ENCODE assay signal across 21 cellular contexts in the genomic region with DNA sequence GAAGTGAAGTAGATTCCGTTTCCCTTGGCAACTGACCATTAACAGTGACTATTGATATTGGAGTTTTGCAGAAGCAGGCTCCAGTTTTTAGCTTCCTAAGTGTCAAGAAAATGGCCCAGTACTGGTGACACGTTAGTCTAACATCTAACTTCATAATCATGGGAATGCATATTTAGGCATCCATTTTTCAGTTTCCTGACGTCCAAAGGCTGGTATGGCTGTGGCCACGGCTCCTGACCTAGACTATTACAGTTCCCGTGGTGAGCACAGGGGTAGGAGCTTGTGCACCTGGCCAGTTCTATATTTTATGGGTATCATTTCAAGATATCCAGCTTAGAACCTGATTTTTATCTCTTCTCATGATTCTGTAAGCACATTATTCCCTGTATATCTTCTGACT.
DNase-seq lines count a peak whose midpoint lies in the region; ATAC-seq, FAIRE-seq and TF ChIP-seq lines count a peak whose summit lies in the region.
"Had no signal": no experiment of that assay in that cellular context is flagged by ENCODE, and none has a peak within 500 bp of the region (broad histone marks: within the 10 kb centered on the region; RNA-seq: fewer than 3 reads in every experiment).

No MANE protein-coding gene starts in this region.

- peak overlapping the region; percentile 7; the same call in 1 of the 2 replicates for H2AK5ac ChIP-seq in IMR-90 (ENCODE audit: low read depth, low read length)
- H2AK5ac ChIP-seq in trophoblast cell (ENCODE audit: low read length), result no peak overlapping the region

- H3K4me2 ChIP-seq in IMR-90 (ENCODE audit: low read depth, low read length) (no peak overlapping the region), astrocyte (ENCODE audit: low read length) (no peak overlapping the region), trophoblast cell (ENCODE audit: low read length) (no peak overlapping the region)
- H3K4me2 ChIP-seq: A549; BLaER1 treated with 17β-estradiol and CSF1 and Interleukin-3, amounts not matched to agents 10 nM and 100 nM had no signal

- H3K36me3 ChIP-seq in IMR-90 (ENCODE audit: control insufficient read depth, insufficient read depth, low read length) (no peaks in the 10 kb centered on the region), astrocyte (ENCODE audit: insufficient read depth, low read length) (no peaks in the 10 kb centered on the region), trophoblast cell (ENCODE audit: control insufficient read depth in 1 of 2, insufficient read depth in 2 of 2, low read length in 2 of 2) (no peaks in the 10 kb centered on the region), uterus (no peaks in the 10 kb centered on the region)
- H3K36me3 ChIP-seq: BLaER1 treated with 17β-estradiol and CSF1 and Interleukin-3, amounts not matched to agents 10 nM and 100 nM had no signal

- no peak overlapping the region for H2AFZ ChIP-seq in IMR-90 (replicated peaks; ENCODE audit: low read length, poor library complexity)
- no peak overlapping the region for H2AFZ ChIP-seq in astrocyte (ENCODE audit: low read depth, low read length)
- no peak overlapping the region for H2AFZ ChIP-seq in trophoblast cell (ENCODE audit: insufficient read depth, low read length, poor library complexity)

- no peak overlapping the region for H4K12ac ChIP-seq in trophoblast cell (ENCODE audit: low read depth, low read length)

- no peak overlapping the region for H3K4ac ChIP-seq in IMR-90 (ENCODE audit: low read depth, low read length)
- H3K4ac ChIP-seq in trophoblast cell (ENCODE audit: low read depth, low read length), result no peak overlapping the region

- H3K18ac ChIP-seq in IMR-90 (ENCODE audit: low read depth, low read length), result no peak overlapping the region
- no peak overlapping the region for H3K18ac ChIP-seq in trophoblast cell (ENCODE audit: low read length)

- no peak overlapping the region for H3K4me3 Mint-ChIP-seq in astrocyte (ENCODE audit: unreplicated experiment)
- H3K4me3 Mint-ChIP-seq: B cell; CD4-positive, alpha-beta T cell; CD8-positive, alpha-beta T cell had no signal

- H3K9me1 ChIP-seq in IMR-90 (ENCODE audit: insufficient read depth, low read length), result peaks cover 2% of the 10 kb centered on the region; the same call in 1 of the 2 replicates

- in situ Hi-C loops in IMR-90 (cut with MboI; ENCODE audit: low sequenced_read_pairs), result no loop called here

- 100% methylated on average over 1 of the region's 5 CpGs; no CpG with 5 or more reads in 1 of the 2 experiments for WGBS in IMR-90 (ENCODE audit: extremely low coverage in 2 of 2, insufficient read length in 1 of 2), 2 experiments
- no CpG with 5 or more reads among the region's 5 CpGs for WGBS in trophoblast cell (ENCODE audit: extremely low coverage, insufficient coverage, insufficient read length)

- CTCF ChIA-PET in IMR-90 (lab: Yijun Ruan, JAX), result no interaction called here

- no peaks in the 10 kb centered on the region for H3K36me3 Mint-ChIP-seq in astrocyte (ENCODE audit: low read depth, unreplicated experiment)
- H3K36me3 Mint-ChIP-seq: CD8-positive, alpha-beta T cell had no signal

- no peaks in the 10 kb centered on the region for H4K20me1 ChIP-seq in IMR-90 (ENCODE audit: insufficient read depth, low read length)
- no peaks in the 10 kb centered on the region for H4K20me1 ChIP-seq in astrocyte (ENCODE audit: insufficient read depth, low read length)
- H4K20me1 ChIP-seq: BLaER1 treated with 17β-estradiol and CSF1 and Interleukin-3, amounts not matched to agents 10 nM and 100 nM had no signal

- H3K79me2 ChIP-seq in astrocyte (ENCODE audit: insufficient read depth, low read length), result no peaks in the 10 kb centered on the region
- no peaks in the 10 kb centered on the region for H3K79me2 ChIP-seq in trophoblast cell (ENCODE audit: control insufficient read depth, insufficient read depth, low read length, poor library complexity)

- H3K14ac ChIP-seq in IMR-90 (replicated peaks; ENCODE audit: low read depth, low read length) (no peak overlapping the region), trophoblast cell (ENCODE audit: low read length) (no peak overlapping the region)

- H3K56ac ChIP-seq in IMR-90 (ENCODE audit: extremely low read depth, insufficient read depth, low read length), result no peak overlapping the region

- H3K27ac ChIP-seq in IMR-90 (ENCODE audit: insufficient read depth, low read length) (no peak overlapping the region), astrocyte (ENCODE audit: low read depth, low read length) (no peak overlapping the region), trophoblast cell (ENCODE audit: low read depth, low read length) (no peak overlapping the region), uterus (peak overlapping the region; percentile 75 to 77)
- H3K27ac ChIP-seq: 22Rv1; A549; BLaER1 treated with 17β-estradiol and CSF1 and Interleukin-3, amounts not matched to agents 10 nM and 100 nM; C4-2B had no signal

- TF ChIP-seq RAD21 in IMR-90 (IDR thresholded peaks at IDR 0.05; ENCODE audit: low read length), result no peak

- DNase-seq in IMR-90, result no peak
- no peak for DNase-seq in astrocyte (ENCODE audit: low read depth)
- peak; percentile 52 to 62 for DNase-seq in trophoblast cell
- no peak for DNase-seq in uterus
- DNase-seq in posterior vena cava (ENCODE audit: low spot score), result no peak
- DNase-seq: AML-193; Caco-2; Calu3; CD4-positive, alpha-beta T cell; CD8-positive, alpha-beta T cell; DMS79 treated with DMSO at 0.1 percent for 48 hours; GF-D8 had no signal

- H3K27me3 ChIP-seq in IMR-90 (ENCODE audit: control insufficient read depth, insufficient read depth, low read length) (no peaks in the 10 kb centered on the region), astrocyte (ENCODE audit: insufficient read depth, low read length) (no peaks in the 10 kb centered on the region), trophoblast cell (ENCODE audit: insufficient read depth, low read length) (no peaks in the 10 kb centered on the region), uterus (no peaks in the 10 kb centered on the region)
- H3K27me3 ChIP-seq: BLaER1 treated with 17β-estradiol and CSF1 and Interleukin-3, amounts not matched to agents 10 nM and 100 nM had no signal

- FAIRE-seq in astrocyte (lab: Jason Lieb, UNC), result no peak
- FAIRE-seq: A549, D721Med, GM12891 had no signal

- H2BK5ac ChIP-seq in IMR-90 (ENCODE audit: low read depth, low read length, poor library complexity, severe bottlenecking) (no peak overlapping the region), trophoblast cell (ENCODE audit: low read depth, low read length, poor library complexity) (no peak overlapping the region)

- H4K91ac ChIP-seq in IMR-90 (ENCODE audit: insufficient read depth, low read depth, low read length), result no peak overlapping the region
- H4K91ac ChIP-seq in trophoblast cell (ENCODE audit: low read depth, low read length), result no peak overlapping the region

- TF ChIP-seq POLR2A in IMR-90 (IDR thresholded peaks at IDR 0.05; ENCODE audit: low read depth, low read length) (no peak), uterus (IDR thresholded peaks at IDR 0.05) (no peak)

- H3K4me3 ChIP-seq in IMR-90 (ENCODE audit: insufficient read depth, low read depth, low read length), result no peak overlapping the region
- no peak overlapping the region for H3K4me3 ChIP-seq in astrocyte (ENCODE audit: insufficient read depth, low read depth, low read length)
- H3K4me3 ChIP-seq in trophoblast cell (ENCODE audit: low read depth, low read length), result no peak overlapping the region
- no peak overlapping the region for H3K4me3 ChIP-seq in uterus
- H3K4me3 ChIP-seq: A549; BLaER1 treated with 17β-estradiol and CSF1 and Interleukin-3, amounts not matched to agents 10 nM and 100 nM had no signal

- no TSS peak for BruUV-seq in IMR-90 (replicated peaks; lab: Mats Ljungman, UMichigan)

- TF ChIP-seq CTCF in IMR-90 (conservative IDR thresholded peaks at IDR 0.05; ENCODE audit: low read depth, low read length) (no peak), astrocyte (IDR thresholded peaks at IDR 0.05; ENCODE audit: insufficient read depth, low read depth, low read length) (no peak), uterus (IDR thresholded peaks at IDR 0.05) (no peak)

- H3K79me1 ChIP-seq in IMR-90 (ENCODE audit: low read depth in 1 of 2, low read length in 2 of 2), result no peaks in the 10 kb centered on the region
- no peaks in the 10 kb centered on the region for H3K79me1 ChIP-seq in trophoblast cell (ENCODE audit: low read length)

- H3K23ac ChIP-seq in IMR-90 (ENCODE audit: low read depth, low read length) (no peak overlapping the region), trophoblast cell (ENCODE audit: low read length) (no peak overlapping the region)

- H3K9me3 Mint-ChIP-seq in astrocyte (ENCODE audit: unreplicated experiment), result no peaks in the 10 kb centered on the region
- H3K9me3 Mint-ChIP-seq: CD4-positive, alpha-beta T cell had no signal

- POLR2A ChIA-PET in IMR-90 (lab: Charles Lee; ENCODE audit: unreplicated experiment), result no interaction called here

- peak overlapping the region; percentile 96 for H3K27ac Mint-ChIP-seq in astrocyte (ENCODE audit: unreplicated experiment)
- H3K27ac Mint-ChIP-seq: B cell; CD4-positive, alpha-beta T cell; CD8-positive, alpha-beta T cell had no signal

- H2BK20ac ChIP-seq in IMR-90 (ENCODE audit: low read depth, low read length), result peak overlapping the region; percentile 22

- no peak overlapping the region for H2BK12ac ChIP-seq in trophoblast cell (ENCODE audit: low read length)

- H3K4me1 ChIP-seq in IMR-90 (ENCODE audit: control insufficient read depth, insufficient read depth, low read length), result peaks cover 2% of the 10 kb centered on the region
- peaks cover 12% of the 10 kb centered on the region for H3K4me1 ChIP-seq in astrocyte (ENCODE audit: insufficient read depth, low read length)
- H3K4me1 ChIP-seq in trophoblast cell (ENCODE audit: control insufficient read depth in 1 of 2, insufficient read depth in 2 of 2, low read length in 2 of 2), result no peaks in the 10 kb centered on the region
- peaks cover 0 to 10% of the 10 kb centered on the region in 2 donors for H3K4me1 ChIP-seq in uterus
- H3K4me1 ChIP-seq: A549 had no signal

- intact Hi-C loops in IMR-90 (cut with micrococcal nuclease), result loop anchor here (5.0 kb wide), 1 partner anchor 52 kb away; no protein-coding TSS in a partner anchor
- intact Hi-C loops in uterus (cut with DNase I; ENCODE audit: low total_unique reads), result no loop called here
- intact Hi-C loops in posterior vena cava (cut with DNase I), result no loop called here

- peaks cover 41% of the 10 kb centered on the region for H3K4me1 Mint-ChIP-seq in astrocyte (ENCODE audit: low read depth, unreplicated experiment)
- H3K4me1 Mint-ChIP-seq: B cell had no signal

- no peak overlapping the region for H4K5ac ChIP-seq in IMR-90 (ENCODE audit: low read depth, low read length)

- no peaks in the 10 kb centered on the region for H3K27me3 Mint-ChIP-seq in astrocyte (ENCODE audit: low read depth, unreplicated experiment)
- H3K27me3 Mint-ChIP-seq: B cell; CD4-positive, alpha-beta T cell had no signal

- H3K9ac ChIP-seq in IMR-90 (ENCODE audit: low read depth, low read length) (no peak overlapping the region), astrocyte (ENCODE audit: low read length) (no peak overlapping the region), trophoblast cell (ENCODE audit: low read length) (no peak overlapping the region)
- H3K9ac ChIP-seq: BLaER1 treated with 17β-estradiol and CSF1 and Interleukin-3, amounts not matched to agents 10 nM and 100 nM had no signal

- H2BK15ac ChIP-seq in IMR-90 (ENCODE audit: low read depth, low read length), result peak overlapping the region; percentile 10; the same call in 1 of the 3 replicates

- no peak overlapping the region for H4K8ac ChIP-seq in IMR-90 (ENCODE audit: low read depth in 2 of 2, low read length in 2 of 2)
- H4K8ac ChIP-seq in trophoblast cell (ENCODE audit: low read depth, low read length), result no peak overlapping the region

- ATAC-seq in IMR-90 (ENCODE audit: low read depth), result no peak
- no peak for ATAC-seq in HG02763 (IDR thresholded peaks at IDR 0.05; ENCODE audit: unreplicated experiment)
- ATAC-seq in esophagus mucosa, result no peak
- ATAC-seq: A549; CD8-positive, alpha-beta T cell had no signal

- dilution Hi-C loops in IMR-90 (cut with HindIII; ENCODE audit: low sequenced_read_pairs, unreplicated experiment), result no loop called here

- H2AK9ac ChIP-seq in IMR-90 (replicated peaks; ENCODE audit: low read depth, low read length, poor library complexity), result no peak overlapping the region

- H3K9me3 ChIP-seq in IMR-90 (ENCODE audit: control insufficient read depth, insufficient read depth, low read length), result no peaks in the 10 kb centered on the region
- H3K9me3 ChIP-seq in astrocyte (ENCODE audit: insufficient read depth, low read depth, low read length), result no peaks in the 10 kb centered on the region
- H3K9me3 ChIP-seq in trophoblast cell (ENCODE audit: insufficient read depth, low read depth, low read length), result no peaks in the 10 kb centered on the region
- no peaks in the 10 kb centered on the region for H3K9me3 ChIP-seq in uterus
- H3K9me3 ChIP-seq: A549; BLaER1 treated with 17β-estradiol and CSF1 and Interleukin-3, amounts not matched to agents 10 nM and 100 nM had no signal

- H2BK120ac ChIP-seq in IMR-90 (ENCODE audit: low read depth, low read length) (peak overlapping the region; percentile 16; the same call in 1 of the 2 replicates), trophoblast cell (ENCODE audit: insufficient read depth, low read length, poor library complexity) (no peak overlapping the region)

Comparison
In these comparisons a context has a peak if more than half of its experiments do, and no peak if none do; other contexts are left out.
1. DNase-seq: peak in trophoblast cell (2 of 2); none in IMR-90 (single experiment), astrocyte (single experiment), uterus (0 of 2) and posterior vena cava (single experiment).
2. H3K27ac ChIP-seq: peak in uterus (2 of 2); none in IMR-90 (single experiment), astrocyte (single experiment) and trophoblast cell (single experiment).